Comparison of ENCODE assay signal across 19 cellular contexts in the genomic region with DNA sequence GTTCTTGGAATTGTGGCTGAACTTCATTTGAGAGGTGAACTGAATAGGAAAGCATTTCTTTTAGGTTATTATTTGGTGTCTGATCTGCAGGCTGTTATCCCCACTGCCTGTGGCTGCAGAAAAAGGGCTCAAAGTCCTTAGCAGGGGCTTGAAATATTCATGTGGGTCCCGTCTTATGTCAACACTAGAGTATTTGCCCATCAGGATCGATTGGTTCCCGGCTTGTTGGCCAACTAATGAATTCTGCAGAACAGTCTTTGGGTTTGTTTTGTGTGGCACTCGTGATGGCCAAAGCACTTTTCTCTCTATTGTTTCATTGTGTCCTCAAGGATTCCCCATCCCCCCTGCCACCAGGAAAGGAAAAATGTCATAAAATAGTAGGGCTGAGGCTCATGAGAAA.
A peak's percentile ranks its signal among the peaks of the same experiment; 100 is the strongest.
DNase-seq lines count a peak whose midpoint lies in the region; ATAC-seq, FAIRE-seq and TF ChIP-seq lines count a peak whose summit lies in the region.
"Had no signal": no experiment of that assay in that cellular context is flagged by ENCODE, and none has a peak within 500 bp of the region (broad histone marks: within the 10 kb centered on the region; RNA-seq: fewer than 3 reads in every experiment).

No MANE protein-coding gene starts in this region.

- no peaks in the 10 kb centered on the region for H3K36me3 ChIP-seq in BLaER1 treated with 17β-estradiol and CSF1 and Interleukin-3, amounts not matched to agents 10 nM and 100 nM
- H3K36me3 ChIP-seq in smooth muscle cell (ENCODE audit: low read depth): no peaks in the 10 kb centered on the region

- H2AFZ ChIP-seq in smooth muscle cell (ENCODE audit: low read depth): no peak overlapping the region

- no peak overlapping the region for H3K27ac ChIP-seq in BLaER1 treated with 17β-estradiol and CSF1 and Interleukin-3, amounts not matched to agents 10 nM and 100 nM
- H3K27ac ChIP-seq in smooth muscle cell (ENCODE audit: low read depth): no peak overlapping the region
- H3K27ac ChIP-seq: C4-2B, RWPE1 had no signal

- no peak for TF ChIP-seq CTCF in smooth muscle cell (IDR thresholded peaks at IDR 0.05; ENCODE audit: borderline replicate concordance, insufficient read depth, poor library complexity, severe bottlenecking)

- H3K79me2 ChIP-seq in smooth muscle cell (ENCODE audit: low read depth): no peaks in the 10 kb centered on the region

- peaks cover 5 to 43% (median 23%) of the 10 kb centered on the region in 10 experiments; a peak in 17 of 20 replicates for H3K4me1 ChIP-seq in BLaER1 treated with 17β-estradiol and CSF1 and Interleukin-3, amounts not matched to agents 10 nM and 100 nM
- no peaks in the 10 kb centered on the region for H3K4me1 ChIP-seq in smooth muscle cell (ENCODE audit: low read depth)

- H3F3A ChIP-seq in smooth muscle cell (ENCODE audit: low read depth): no peaks in the 10 kb centered on the region

- WGBS in smooth muscle cell (ENCODE audit: low lambda C conversion rate): 84% methylated on average over 4 of the region's 4 CpGs

- TF ChIP-seq POLR2A in GM12891 (IDR thresholded peaks at IDR 0.05; ENCODE audit: low read depth, low read length) (no peak), GM18505 (IDR thresholded peaks at IDR 0.05; ENCODE audit: borderline replicate concordance, extremely low read depth, insufficient read depth, insufficient read length) (no peak)

- DNase-seq in HuH-7.5 (ENCODE audit: low spot score) (peak; percentile 55), globus pallidus (ENCODE audit: low spot score) (peak; percentile 63), smooth muscle cell (lab: John Stamatoyannopoulos, UW; ENCODE audit: unreplicated experiment) (no peak), T-helper 9 cell (no peak), GM12891 (ENCODE audit: insufficient read length, low spot score) (no peak)
- DNase-seq: ACHN; CD8-positive, alpha-beta memory T cell; EL; GF-D8; NCI-H187; NCI-H2227 treated with DMSO at 0.1 percent for 48 hours; NCI-H526; SHP77 treated with DMSO at 0.1 percent for 48 hours; SK-N-SH had no signal

- FAIRE-seq in GM12891 (lab: Jason Lieb, UNC): no peak
- FAIRE-seq: H1 had no signal

- H4K20me1 ChIP-seq in BLaER1 treated with 17β-estradiol and CSF1 and Interleukin-3, amounts not matched to agents 10 nM and 100 nM: no peaks in the 10 kb centered on the region
- H4K20me1 ChIP-seq in smooth muscle cell (ENCODE audit: low read depth): no peaks in the 10 kb centered on the region

- H3K4me3 ChIP-seq in BLaER1 treated with 17β-estradiol and CSF1 and Interleukin-3, amounts not matched to agents 10 nM and 100 nM: no peak overlapping the region
- no peak overlapping the region for H3K4me3 ChIP-seq in smooth muscle cell

- H3K4me2 ChIP-seq in BLaER1 treated with 17β-estradiol and CSF1 and Interleukin-3, amounts not matched to agents 10 nM and 100 nM: peak overlapping the region in 8 of 11 experiments; percentile 33 to 58 (median 45); a peak in 13 of 22 replicates
- H3K4me2 ChIP-seq in smooth muscle cell: peak overlapping the region; percentile 8
- H3K4me2 ChIP-seq: SK-N-SH had no signal

- ATAC-seq in GM18505 (IDR thresholded peaks at IDR 0.05; ENCODE audit: unreplicated experiment): no peak

- H3K9ac ChIP-seq in BLaER1 treated with 17β-estradiol and CSF1 and Interleukin-3, amounts not matched to agents 10 nM and 100 nM: no peak overlapping the region
- H3K9ac ChIP-seq in smooth muscle cell (ENCODE audit: low read depth): no peak overlapping the region
- H3K9ac ChIP-seq: SK-N-SH had no signal

- H3K9me3 ChIP-seq in BLaER1 treated with 17β-estradiol and CSF1 and Interleukin-3, amounts not matched to agents 10 nM and 100 nM (replicated peaks in 1 of 11): peaks cover 0 to 8% (median 0%) of the 10 kb centered on the region in 11 experiments; a peak in 1 of 22 replicates
- no peaks in the 10 kb centered on the region for H3K9me3 ChIP-seq in smooth muscle cell (replicated peaks; ENCODE audit: low read depth)
- H3K9me3 ChIP-seq: SK-N-SH had no signal

- H3K27me3 ChIP-seq in BLaER1 treated with 17β-estradiol and CSF1 and Interleukin-3, amounts not matched to agents 10 nM and 100 nM: no peaks in the 10 kb centered on the region
- H3K27me3 ChIP-seq in smooth muscle cell (ENCODE audit: low read depth): no peaks in the 10 kb centered on the region

TF ChIP-seq in GM12891, 5 proteins besides CTCF, POLR2A, EP300 and RAD21:
- TF ChIP-seq POLR2AphosphoS5 (IDR thresholded peaks at IDR 0.05; ENCODE audit: low read depth, low read length): no peak
- TF ChIP-seq SPI1 (IDR thresholded peaks at IDR 0.05; ENCODE audit: low read depth, low read length): no peak
- no peak for TF ChIP-seq POU2F2 (IDR thresholded peaks at IDR 0.05; ENCODE audit: low read depth, low read length)
- no peak for TF ChIP-seq TAF1 (IDR thresholded peaks at IDR 0.05; ENCODE audit: low read depth, low read length)
- TF ChIP-seq PAX5 (IDR thresholded peaks at IDR 0.05; ENCODE audit: insufficient read depth, low read length, severe bottlenecking): no peak

Comparison
In these comparisons a context has a peak if more than half of its experiments do, and no peak if none do; other contexts are left out.
1. DNase-seq: peak in HuH-7.5 (single experiment) and globus pallidus (single experiment); none in smooth muscle cell (single experiment), T-helper 9 cell (single experiment) and GM12891 (single experiment).